2 cellular contexts compared by ENCODE assay signal in the genomic region with DNA sequence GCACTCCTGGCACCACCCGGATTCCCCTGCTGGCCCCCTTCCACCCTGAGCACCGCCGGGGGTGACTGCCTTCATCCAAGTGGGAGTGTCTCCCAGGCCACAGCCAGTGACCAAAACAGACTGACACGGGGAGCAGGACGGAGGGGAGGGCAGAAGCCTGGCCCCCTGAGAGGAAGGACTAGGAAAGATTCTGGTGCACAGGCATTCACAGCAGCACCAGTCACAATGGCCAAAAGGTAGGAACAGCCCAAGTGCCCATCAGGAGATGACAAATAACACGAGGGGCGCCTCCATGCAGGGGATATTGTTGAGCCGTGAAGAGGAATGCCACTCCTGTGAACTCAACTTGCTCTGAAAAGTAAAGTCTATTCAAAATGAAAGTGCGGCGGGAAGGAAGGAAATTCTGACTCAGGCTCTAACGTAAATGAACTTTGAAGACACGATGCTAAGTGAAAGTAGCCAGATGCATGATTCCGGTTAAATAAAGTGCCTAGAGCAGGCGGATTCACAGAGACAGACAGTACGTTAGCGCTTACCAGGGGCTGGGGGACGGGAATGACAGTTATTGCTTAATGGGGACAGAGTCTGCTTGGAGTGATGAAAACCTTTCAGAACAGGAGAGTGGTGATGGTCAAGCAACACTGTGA.
TF ChIP-seq lines count a peak whose summit lies in the region.

No MANE protein-coding gene starts in this region.

TF ChIP-seq in SK-N-SH, 30 proteins besides CTCF, POLR2A, EP300 and RAD21:
- TF ChIP-seq, protein P1, sequence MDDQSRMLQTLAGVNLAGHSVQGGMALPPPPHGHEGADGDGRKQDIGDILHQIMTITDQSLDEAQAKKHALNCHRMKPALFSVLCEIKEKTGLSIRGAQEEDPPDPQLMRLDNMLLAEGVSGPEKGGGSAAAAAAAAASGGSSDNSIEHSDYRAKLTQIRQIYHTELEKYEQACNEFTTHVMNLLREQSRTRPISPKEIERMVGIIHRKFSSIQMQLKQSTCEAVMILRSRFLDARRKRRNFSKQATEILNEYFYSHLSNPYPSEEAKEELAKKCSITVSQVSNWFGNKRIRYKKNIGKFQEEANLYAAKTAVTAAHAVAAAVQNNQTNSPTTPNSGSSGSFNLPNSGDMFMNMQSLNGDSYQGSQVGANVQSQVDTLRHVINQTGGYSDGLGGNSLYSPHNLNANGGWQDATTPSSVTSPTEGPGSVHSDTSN (IDR thresholded peaks at IDR 0.05): no peak
- TF ChIP-seq POLR2AphosphoS5 (IDR thresholded peaks at IDR 0.05; ENCODE audit: low read depth, low read length) (no peak), TAF1 (IDR thresholded peaks at IDR 0.05; ENCODE audit: borderline replicate concordance, low read depth, low read length) (no peak), MEF2A (IDR thresholded peaks at IDR 0.05; ENCODE audit: borderline replicate concordance, low read depth) (no peak), MXI1 (IDR thresholded peaks at IDR 0.05; ENCODE audit: low read depth, low read length) (no peak), FOSL2 (IDR thresholded peaks at IDR 0.05; ENCODE audit: borderline replicate concordance, low read depth) (no peak), CHD2 (IDR thresholded peaks at IDR 0.05; ENCODE audit: low read length, partially characterized antibody) (no peak)
- TF ChIP-seq, protein P2, sequence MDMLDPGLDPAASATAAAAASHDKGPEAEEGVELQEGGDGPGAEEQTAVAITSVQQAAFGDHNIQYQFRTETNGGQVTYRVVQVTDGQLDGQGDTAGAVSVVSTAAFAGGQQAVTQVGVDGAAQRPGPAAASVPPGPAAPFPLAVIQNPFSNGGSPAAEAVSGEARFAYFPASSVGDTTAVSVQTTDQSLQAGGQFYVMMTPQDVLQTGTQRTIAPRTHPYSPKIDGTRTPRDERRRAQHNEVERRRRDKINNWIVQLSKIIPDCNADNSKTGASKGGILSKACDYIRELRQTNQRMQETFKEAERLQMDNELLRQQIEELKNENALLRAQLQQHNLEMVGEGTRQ (IDR thresholded peaks at IDR 0.05; ENCODE audit: borderline replicate concordance, low read depth, low read length): no peak

TF ChIP-seq in liver, 16 proteins besides CTCF, POLR2A, EP300 and RAD21 (continued from another document):
- TF ChIP-seq, protein P3, sequence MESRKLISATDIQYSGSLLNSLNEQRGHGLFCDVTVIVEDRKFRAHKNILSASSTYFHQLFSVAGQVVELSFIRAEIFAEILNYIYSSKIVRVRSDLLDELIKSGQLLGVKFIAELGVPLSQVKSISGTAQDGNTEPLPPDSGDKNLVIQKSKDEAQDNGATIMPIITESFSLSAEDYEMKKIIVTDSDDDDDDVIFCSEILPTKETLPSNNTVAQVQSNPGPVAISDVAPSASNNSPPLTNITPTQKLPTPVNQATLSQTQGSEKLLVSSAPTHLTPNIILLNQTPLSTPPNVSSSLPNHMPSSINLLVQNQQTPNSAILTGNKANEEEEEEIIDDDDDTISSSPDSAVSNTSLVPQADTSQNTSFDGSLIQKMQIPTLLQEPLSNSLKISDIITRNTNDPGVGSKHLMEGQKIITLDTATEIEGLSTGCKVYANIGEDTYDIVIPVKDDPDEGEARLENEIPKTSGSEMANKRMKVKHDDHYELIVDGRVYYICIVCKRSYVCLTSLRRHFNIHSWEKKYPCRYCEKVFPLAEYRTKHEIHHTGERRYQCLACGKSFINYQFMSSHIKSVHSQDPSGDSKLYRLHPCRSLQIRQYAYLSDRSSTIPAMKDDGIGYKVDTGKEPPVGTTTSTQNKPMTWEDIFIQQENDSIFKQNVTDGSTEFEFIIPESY (IDR thresholded peaks at IDR 0.05): no peak
- peak; percentile 81 for TF ChIP-seq SP1 (IDR thresholded peaks at IDR 0.05)
- TF ChIP-seq GABPA (IDR thresholded peaks at IDR 0.05 in 1 of 2, conservative IDR thresholded peaks at IDR 0.05 in 1 of 2): no peak
- peak; percentile 86 to 88 for TF ChIP-seq HNF4A (conservative IDR thresholded peaks at IDR 0.05)
- TF ChIP-seq, protein P4, sequence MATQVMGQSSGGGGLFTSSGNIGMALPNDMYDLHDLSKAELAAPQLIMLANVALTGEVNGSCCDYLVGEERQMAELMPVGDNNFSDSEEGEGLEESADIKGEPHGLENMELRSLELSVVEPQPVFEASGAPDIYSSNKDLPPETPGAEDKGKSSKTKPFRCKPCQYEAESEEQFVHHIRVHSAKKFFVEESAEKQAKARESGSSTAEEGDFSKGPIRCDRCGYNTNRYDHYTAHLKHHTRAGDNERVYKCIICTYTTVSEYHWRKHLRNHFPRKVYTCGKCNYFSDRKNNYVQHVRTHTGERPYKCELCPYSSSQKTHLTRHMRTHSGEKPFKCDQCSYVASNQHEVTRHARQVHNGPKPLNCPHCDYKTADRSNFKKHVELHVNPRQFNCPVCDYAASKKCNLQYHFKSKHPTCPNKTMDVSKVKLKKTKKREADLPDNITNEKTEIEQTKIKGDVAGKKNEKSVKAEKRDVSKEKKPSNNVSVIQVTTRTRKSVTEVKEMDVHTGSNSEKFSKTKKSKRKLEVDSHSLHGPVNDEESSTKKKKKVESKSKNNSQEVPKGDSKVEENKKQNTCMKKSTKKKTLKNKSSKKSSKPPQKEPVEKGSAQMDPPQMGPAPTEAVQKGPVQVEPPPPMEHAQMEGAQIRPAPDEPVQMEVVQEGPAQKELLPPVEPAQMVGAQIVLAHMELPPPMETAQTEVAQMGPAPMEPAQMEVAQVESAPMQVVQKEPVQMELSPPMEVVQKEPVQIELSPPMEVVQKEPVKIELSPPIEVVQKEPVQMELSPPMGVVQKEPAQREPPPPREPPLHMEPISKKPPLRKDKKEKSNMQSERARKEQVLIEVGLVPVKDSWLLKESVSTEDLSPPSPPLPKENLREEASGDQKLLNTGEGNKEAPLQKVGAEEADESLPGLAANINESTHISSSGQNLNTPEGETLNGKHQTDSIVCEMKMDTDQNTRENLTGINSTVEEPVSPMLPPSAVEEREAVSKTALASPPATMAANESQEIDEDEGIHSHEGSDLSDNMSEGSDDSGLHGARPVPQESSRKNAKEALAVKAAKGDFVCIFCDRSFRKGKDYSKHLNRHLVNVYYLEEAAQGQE (IDR thresholded peaks at IDR 0.05): peak; percentile 65
- TF ChIP-seq ATF3 (IDR thresholded peaks at IDR 0.05): peak; percentile 60
- TF ChIP-seq MAX (IDR thresholded peaks at IDR 0.05): peak; percentile 71
- TF ChIP-seq JUND (IDR thresholded peaks at IDR 0.05): peak; percentile 98 to 99
- TF ChIP-seq YY1 (IDR thresholded peaks at IDR 0.05): peak; percentile 67
- peak; percentile 39 for TF ChIP-seq NR2F2 (IDR thresholded peaks at IDR 0.05)
- TF ChIP-seq FOXA1 (IDR thresholded peaks at IDR 0.05): no peak
- peak; percentile 40 for TF ChIP-seq FOXA2 (IDR thresholded peaks at IDR 0.05)
